ENCODE assay signal across 22 cellular contexts in genomic region chr3:100170492-100170891, GRCh38. TPM values are rescaled to one million over a fixed set of nuclear protein-coding genes. Genes with fewer than 3 reads are reported as not detected.
"Had no signal": no experiment of that assay in that cellular context is flagged by ENCODE, and none has a peak within 500 bp of the region (broad histone marks: within the 10 kb centered on the region; RNA-seq: fewer than 3 reads in every experiment).

No MANE protein-coding gene starts in this region.

- H3K9me3 ChIP-seq: Peyer's patch had no signal

- H3K4me1 ChIP-seq: Peyer's patch had no signal

- DNase-seq: activated CD4-positive, alpha-beta T cell treated with anti-CD3 and anti-CD28 coated beads for 4 hours; activated CD8-positive, alpha-beta memory T cell treated with anti-CD3 and anti-CD28 coated beads, Interleukin-2, amount 50 U/mL, for 48 hours; activated CD8-positive, alpha-beta T cell treated with anti-CD3 and anti-CD28 coated beads, Interleukin-2, amount 10 ng/mL, durations not matched to agents 7 days and 5 days; activated effector memory CD4-positive, alpha-beta T cell treated with anti-CD3 and anti-CD28 coated beads, Interleukin-2, amount 50 U/mL, for 16 hours; activated naive CD4-positive, alpha-beta T cell treated with Interleukin-2 at 50 U/mL for 16 hours; activated naive CD8-positive, alpha-beta T cell treated with anti-CD3 and anti-CD28 coated beads, Interleukin-2, amount 50 U/mL, for 24 hours; activated T-cell treated with anti-CD3 and anti-CD28 coated beads, Interleukin-2, amount 50 U/mL, for 1 hour; amygdala; NCI-H1105; NCI-H1436; NCI-H1694 treated with DMSO at 0.1 percent for 48 hours; NCI-H2081 treated with DMSO at 0.1 percent for 48 hours; NCI-H226; NCI-H526 treated with DMSO at 0.1 percent for 48 hours; NCI-H82; Peyer's patch; SHP77 treated with DMSO at 0.1 percent for 48 hours had no signal

- H3K36me3 ChIP-seq: Peyer's patch had no signal

- ATAC-seq: activated CD4-positive, CD25-positive, alpha-beta regulatory T cell treated with anti-CD3 and anti-CD28 coated beads, Interleukin-2, amount 50 U/mL, for 24 hours; activated CD8-positive, alpha-beta T cell treated with anti-CD3 and anti-CD28 coated beads, Interleukin-2, amount 10 ng/mL, durations not matched to agents 7 days and 5 days; activated naive CD4-positive, alpha-beta T cell treated with anti-CD3 and anti-CD28 coated beads, Interleukin-2, amount 50 U/mL, for 72 hours; activated naive CD8-positive, alpha-beta T cell treated with anti-CD3 and anti-CD28 coated beads, Interleukin-2, amount 50 U/mL, for 24 hours had no signal

- H3K27me3 ChIP-seq: Peyer's patch had no signal

- H3K4me2 ChIP-seq: KMS-11 had no signal

- H3K9ac ChIP-seq: KMS-11 had no signal

- H3K27ac ChIP-seq: KMS-11, Peyer's patch, RWPE1 had no signal

- H3K4me3 ChIP-seq: Peyer's patch had no signal

RNA-seq across cellular contexts. Expression of gene FILIP1L, which starts 56.2 kb away (rescaled TPM):
- total RNA-seq: SK-MEL-5 had no signal
